Comparison of ENCODE assay signal across 9 cellular contexts in the genomic region with DNA sequence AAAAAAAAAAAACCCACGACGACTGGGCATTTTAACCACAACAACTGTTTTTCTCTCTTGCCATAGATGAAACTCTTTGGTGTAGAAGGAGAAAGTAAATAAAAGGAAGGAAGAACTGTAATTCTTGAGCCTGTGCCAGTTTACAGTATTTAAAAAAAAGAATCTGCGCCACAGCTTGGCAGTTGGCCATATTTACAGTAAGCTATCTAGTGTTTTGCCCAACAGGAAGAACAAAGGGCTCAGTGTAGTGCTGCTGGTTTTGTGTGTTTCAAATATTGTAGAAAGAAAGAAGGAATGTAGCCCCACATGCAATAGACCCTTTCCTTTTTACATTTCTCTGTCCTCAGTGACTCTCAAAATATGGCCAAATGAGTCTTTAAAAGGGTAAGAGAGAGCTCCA.
A peak's percentile ranks its signal among the peaks of the same experiment; 100 is the strongest.
DNase-seq lines count a peak whose midpoint lies in the region; ATAC-seq and TF ChIP-seq lines count a peak whose summit lies in the region.
"Had no signal": no experiment of that assay in that cellular context is flagged by ENCODE, and none has a peak within 500 bp of the region (broad histone marks: within the 10 kb centered on the region; RNA-seq: fewer than 3 reads in every experiment).

No MANE protein-coding gene starts in this region.

- H3K9me3 ChIP-seq in testis: no peaks in the 10 kb centered on the region

- H3K4me1 Mint-ChIP-seq in activated naive CD8-positive, alpha-beta T cell treated with anti-CD3 and anti-CD28 coated beads, Interleukin-2, amount 50 U/mL, for 24 hours: peaks cover 33% of the 10 kb centered on the region
- peaks cover 8 to 9% of the 10 kb centered on the region in 2 donors for H3K4me1 Mint-ChIP-seq in immature natural killer cell

- H3K27ac ChIP-seq in testis: peak overlapping the region in 1 of 2 donors; percentile 40

- no peaks in the 10 kb centered on the region for H3K36me3 Mint-ChIP-seq in activated naive CD8-positive, alpha-beta T cell treated with anti-CD3 and anti-CD28 coated beads, Interleukin-2, amount 50 U/mL, for 24 hours (ENCODE audit: low read depth)
- H3K36me3 Mint-ChIP-seq in immature natural killer cell: peaks cover 0 to 5% (median 0%) of the 10 kb centered on the region in 3 donors
- H3K36me3 Mint-ChIP-seq: natural killer cell had no signal

- no peaks in the 10 kb centered on the region for H3K4me1 ChIP-seq in testis

- no peak for ATAC-seq in activated naive CD8-positive, alpha-beta T cell treated with anti-CD3 and anti-CD28 coated beads, Interleukin-2, amount 50 U/mL, for 24 hours
- ATAC-seq in HG03045 (IDR thresholded peaks at IDR 0.05; ENCODE audit: unreplicated experiment) (no peak), GM21381 (IDR thresholded peaks at IDR 0.05; ENCODE audit: unreplicated experiment) (no peak)

- peak overlapping the region; percentile 72 for H3K4me3 Mint-ChIP-seq in activated naive CD8-positive, alpha-beta T cell treated with anti-CD3 and anti-CD28 coated beads, Interleukin-2, amount 50 U/mL, for 24 hours
- peak overlapping the region; percentile 23 to 65 (median 37) for H3K4me3 Mint-ChIP-seq in immature natural killer cell
- H3K4me3 Mint-ChIP-seq: natural killer cell had no signal

- no peak overlapping the region for H3K4me3 ChIP-seq in testis

- TF ChIP-seq CTCF in testis (IDR thresholded peaks at IDR 0.05): no peak

- H3K27me3 ChIP-seq in testis: no peaks in the 10 kb centered on the region

- in situ Hi-C loops in Caki2 (cut with HindIII; ENCODE audit: low pct_unique_long_range_greater_than_20kb, low sequenced_read_pairs): no loop called here

- peak overlapping the region; percentile 25 for H3K27ac Mint-ChIP-seq in activated naive CD8-positive, alpha-beta T cell treated with anti-CD3 and anti-CD28 coated beads, Interleukin-2, amount 50 U/mL, for 24 hours
- H3K27ac Mint-ChIP-seq in immature natural killer cell: no peak overlapping the region
- H3K27ac Mint-ChIP-seq: natural killer cell had no signal

- H3K9me3 Mint-ChIP-seq in activated naive CD8-positive, alpha-beta T cell treated with anti-CD3 and anti-CD28 coated beads, Interleukin-2, amount 50 U/mL, for 24 hours: no peaks in the 10 kb centered on the region
- no peaks in the 10 kb centered on the region for H3K9me3 Mint-ChIP-seq in immature natural killer cell

- 29 to 36% methylated on average over 3 of the region's 3 CpGs for WGBS in testis, 2 donors

- TF ChIP-seq POLR2A in testis (IDR thresholded peaks at IDR 0.05): no peak

- H3K27me3 Mint-ChIP-seq in activated naive CD8-positive, alpha-beta T cell treated with anti-CD3 and anti-CD28 coated beads, Interleukin-2, amount 50 U/mL, for 24 hours: no peaks in the 10 kb centered on the region
- H3K27me3 Mint-ChIP-seq in immature natural killer cell (ENCODE audit: low read depth in 3 of 3): peaks cover 0 to 2% (median 2%) of the 10 kb centered on the region in 3 donors

- intact Hi-C loops in testis (cut with DNase I; ENCODE audit: low total_unique reads): no loop called here

- H3K36me3 ChIP-seq in testis (ENCODE audit: low read depth, missing control alignments): no peaks in the 10 kb centered on the region

- DNase-seq in Caki2 (ENCODE audit: low read depth): peak; percentile 70
- peak; percentile 85 for DNase-seq in LoVo (ENCODE audit: low spot score)
- DNase-seq in activated naive CD8-positive, alpha-beta T cell treated with anti-CD3 and anti-CD28 coated beads, Interleukin-2, amount 50 U/mL, for 24 hours: no peak
- DNase-seq in immature natural killer cell: peak in 1 of 3 donors; percentile 20
- DNase-seq in testis: peak; percentile 76
- DNase-seq in 8988T: no peak
- DNase-seq: natural killer cell had no signal

Comparison
In these comparisons a context has a peak if more than half of its experiments do, and no peak if none do; other contexts are left out.
1. DNase-seq: peak in Caki2 (single experiment), LoVo (single experiment) and testis (single experiment); none in activated naive CD8-positive, alpha-beta T cell treated with anti-CD3 and anti-CD28 coated beads, Interleukin-2, amount 50 U/mL, for 24 hours (single experiment) and 8988T (single experiment).